Comparison of ENCODE assay signal across 15 cellular contexts in genomic region chr14:43042408-43042807, GRCh38.
"Had no signal": no experiment of that assay in that cellular context is flagged by ENCODE, and none has a peak within 500 bp of the region (broad histone marks: within the 10 kb centered on the region; RNA-seq: fewer than 3 reads in every experiment).

No MANE protein-coding gene starts in this region.

- DNase-seq: body of pancreas; central memory CD4-positive, alpha-beta T cell; effector CD4-positive, alpha-beta T cell; foreskin melanocyte; heart right ventricle; islet precursor cell; left ventricle myocardium superior; mesendoderm; ovary; retina; small intestine had no signal

- H3K36me3 ChIP-seq: heart right ventricle, neural progenitor cell, ovary had no signal

- FAIRE-seq: small intestine, TTC549, urothelium cell line had no signal

- H3K9me3 ChIP-seq: body of pancreas, heart right ventricle, ovary had no signal

- H2AFZ ChIP-seq: neural progenitor cell had no signal

- H3K4me1 ChIP-seq: body of pancreas, heart right ventricle, neural progenitor cell had no signal

- H3K4me2 ChIP-seq: neural progenitor cell had no signal

- H3K27ac ChIP-seq: body of pancreas, coronary artery, heart right ventricle, neural progenitor cell, ovary had no signal

- H3K9ac ChIP-seq: neural progenitor cell had no signal

- H3K4me3 ChIP-seq: body of pancreas, coronary artery, heart right ventricle, neural progenitor cell, ovary had no signal

- H3K27me3 ChIP-seq: body of pancreas, heart right ventricle, neural progenitor cell, ovary had no signal
